Comparison of ENCODE assay signal across 1 cellular context in the genomic region with DNA sequence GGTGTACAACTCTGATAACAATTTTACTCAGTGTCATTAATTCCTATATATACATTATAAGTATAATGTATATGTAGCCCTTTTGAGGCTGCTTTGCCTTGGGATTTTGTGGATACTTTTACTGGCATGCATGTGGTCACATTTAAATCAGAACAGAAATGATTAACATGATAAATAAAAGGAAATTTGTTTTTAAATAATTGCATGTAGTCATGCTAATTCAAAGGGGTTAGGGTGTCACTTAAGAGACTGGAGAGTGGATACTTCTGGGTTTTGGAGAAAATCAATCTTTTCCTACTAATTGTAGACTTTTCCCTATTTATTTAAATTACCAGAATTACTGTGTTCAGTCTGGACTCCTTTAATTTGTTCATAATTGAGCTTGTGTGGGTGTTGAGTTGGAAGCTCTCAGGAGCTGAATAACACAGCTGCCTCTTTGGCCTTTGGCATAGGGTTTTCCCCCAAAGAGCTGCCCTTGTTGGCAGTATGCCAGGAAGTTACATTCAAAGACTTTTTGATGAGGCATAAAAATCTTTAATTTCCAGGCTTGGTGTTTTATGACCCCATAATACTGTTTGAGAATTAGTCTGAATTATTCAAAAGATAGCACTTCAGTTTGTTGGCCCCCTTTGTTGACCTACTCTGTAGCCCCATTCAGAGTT.
TF ChIP-seq lines count a peak whose summit lies in the region.

No MANE protein-coding gene starts in this region.

TF ChIP-seq in K562, 482 proteins besides CTCF, POLR2A, EP300 and RAD21:
- TF ChIP-seq, protein P1, sequence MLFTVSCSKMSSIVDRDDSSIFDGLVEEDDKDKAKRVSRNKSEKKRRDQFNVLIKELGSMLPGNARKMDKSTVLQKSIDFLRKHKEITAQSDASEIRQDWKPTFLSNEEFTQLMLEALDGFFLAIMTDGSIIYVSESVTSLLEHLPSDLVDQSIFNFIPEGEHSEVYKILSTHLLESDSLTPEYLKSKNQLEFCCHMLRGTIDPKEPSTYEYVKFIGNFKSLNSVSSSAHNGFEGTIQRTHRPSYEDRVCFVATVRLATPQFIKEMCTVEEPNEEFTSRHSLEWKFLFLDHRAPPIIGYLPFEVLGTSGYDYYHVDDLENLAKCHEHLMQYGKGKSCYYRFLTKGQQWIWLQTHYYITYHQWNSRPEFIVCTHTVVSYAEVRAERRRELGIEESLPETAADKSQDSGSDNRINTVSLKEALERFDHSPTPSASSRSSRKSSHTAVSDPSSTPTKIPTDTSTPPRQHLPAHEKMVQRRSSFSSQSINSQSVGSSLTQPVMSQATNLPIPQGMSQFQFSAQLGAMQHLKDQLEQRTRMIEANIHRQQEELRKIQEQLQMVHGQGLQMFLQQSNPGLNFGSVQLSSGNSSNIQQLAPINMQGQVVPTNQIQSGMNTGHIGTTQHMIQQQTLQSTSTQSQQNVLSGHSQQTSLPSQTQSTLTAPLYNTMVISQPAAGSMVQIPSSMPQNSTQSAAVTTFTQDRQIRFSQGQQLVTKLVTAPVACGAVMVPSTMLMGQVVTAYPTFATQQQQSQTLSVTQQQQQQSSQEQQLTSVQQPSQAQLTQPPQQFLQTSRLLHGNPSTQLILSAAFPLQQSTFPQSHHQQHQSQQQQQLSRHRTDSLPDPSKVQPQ (CRISPR knock-in tag; IDR thresholded peaks at IDR 0.05; ENCODE audit: borderline replicate concordance): no peak
- no peak for TF ChIP-seq ZBTB1 (CRISPR knock-in tag; IDR thresholded peaks at IDR 0.05; ENCODE audit: borderline replicate concordance, low read depth)
- no peak for TF ChIP-seq GABPB1 (CRISPR knock-in tag; IDR thresholded peaks at IDR 0.05)
- peak; percentile 77 for TF ChIP-seq NFIX (CRISPR knock-in tag; IDR thresholded peaks at IDR 0.05; ENCODE audit: low read depth)
- peak; percentile 91 for TF ChIP-seq NFIC (IDR thresholded peaks at IDR 0.05)
TF ChIP-seq in K562: peak in this region for 2.
